18 cellular contexts compared by ENCODE assay signal in the genomic region with DNA sequence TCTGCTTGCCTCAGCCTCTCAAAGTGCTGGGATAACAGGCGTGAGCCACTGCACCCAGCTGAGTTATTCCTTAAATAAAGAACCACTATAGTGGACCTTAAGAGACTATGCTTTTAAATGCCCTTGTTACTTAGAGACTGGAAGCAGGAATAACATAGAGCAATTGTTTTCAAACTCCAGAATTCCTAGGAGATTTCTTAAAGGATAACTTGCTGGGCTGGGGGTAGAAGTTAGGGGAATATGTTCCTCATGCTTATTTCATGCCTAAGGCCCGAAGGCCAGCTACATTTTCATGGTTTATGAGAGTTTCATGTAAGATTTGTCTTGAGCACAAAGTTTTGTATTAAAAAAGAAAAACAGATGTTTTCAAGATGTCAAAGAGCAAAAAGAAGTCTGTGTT. TPM values are rescaled to one million over a fixed set of nuclear protein-coding genes. Genes with fewer than 3 reads are reported as not detected.
DNase-seq lines count a peak whose midpoint lies in the region; ATAC-seq and TF ChIP-seq lines count a peak whose summit lies in the region.
"Had no signal": no experiment of that assay in that cellular context is flagged by ENCODE, and none has a peak within 500 bp of the region (broad histone marks: within the 10 kb centered on the region; RNA-seq: fewer than 3 reads in every experiment).

No MANE protein-coding gene starts in this region.

- H3K9me3 Mint-ChIP-seq in activated naive CD4-positive, alpha-beta T cell treated with anti-CD3 and anti-CD28 coated beads, Interleukin-2, amount 50 U/mL, for 24 hours, result no peaks in the 10 kb centered on the region
- no peaks in the 10 kb centered on the region for H3K9me3 Mint-ChIP-seq in activated naive CD4-positive, alpha-beta T cell treated with anti-CD3 and anti-CD28 coated beads, Interleukin-2, amount 10 ng/mL, durations not matched to agents 7 days and 5 days
- H3K9me3 Mint-ChIP-seq in GM23338, result no peaks in the 10 kb centered on the region; the same call in 2 of the 3 replicates
- no peaks in the 10 kb centered on the region for H3K9me3 Mint-ChIP-seq in stimulated activated memory B cell treated with anti-CD40 and anti-IgM and Interleukin-4, amounts not matched to agents 10 μg/mL and 1 μg/mL and 100 μg/mL, for 72 hours
- H3K9me3 Mint-ChIP-seq: CD4-positive, CD25-positive, alpha-beta regulatory T cell had no signal

- CTCF ChIA-PET in activated naive CD4-positive, alpha-beta T cell treated with anti-CD3 and anti-CD28 coated beads, Interleukin-2, amount 10 ng/mL, durations not matched to agents 7 days and 5 days (lab: Charles Lee), result interaction anchor here (0.6 to 0.7 kb wide), 2 partner anchors 85 to 125 kb away, joined by 3 to 5 read pairs; no protein-coding TSS in a partner anchor

- no peak for ATAC-seq in GM23338
- ATAC-seq in stimulated activated memory B cell treated with anti-CD40 and anti-IgM and Interleukin-4, amounts not matched to agents 10 μg/mL and 1 μg/mL and 100 μg/mL, for 72 hours, result no peak
- ATAC-seq: A549 had no signal

- H3K79me2 ChIP-seq in GM23338 (replicated peaks; ENCODE audit: insufficient read depth), result peaks cover 8% of the 10 kb centered on the region; the same call in 1 of the 2 replicates

- H3K4me1 Mint-ChIP-seq in activated naive CD4-positive, alpha-beta T cell treated with anti-CD3 and anti-CD28 coated beads, Interleukin-2, amount 50 U/mL, for 24 hours, result peaks cover 6% of the 10 kb centered on the region
- H3K4me1 Mint-ChIP-seq in activated naive CD4-positive, alpha-beta T cell treated with anti-CD3 and anti-CD28 coated beads, Interleukin-2, amount 10 ng/mL, durations not matched to agents 7 days and 5 days, result peaks cover 10% of the 10 kb centered on the region
- H3K4me1 Mint-ChIP-seq in GM23338, result peaks cover 20% of the 10 kb centered on the region
- H3K4me1 Mint-ChIP-seq in stimulated activated memory B cell treated with anti-CD40 and anti-IgM and Interleukin-4, amounts not matched to agents 10 μg/mL and 1 μg/mL and 100 μg/mL, for 72 hours, result no peaks in the 10 kb centered on the region

- H3K27ac ChIP-seq in GM23338 (ENCODE audit: low read depth), result peak overlapping the region; percentile 57
- H3K27ac ChIP-seq in sigmoid colon, result peak overlapping the region in 3 of 4 donors; percentile 45 to 69 (median 56)
- no peak overlapping the region for H3K27ac ChIP-seq in SJCRH30
- H3K27ac ChIP-seq: A549, HL-60, PC-9 had no signal

- H3K36me3 Mint-ChIP-seq in activated naive CD4-positive, alpha-beta T cell treated with anti-CD3 and anti-CD28 coated beads, Interleukin-2, amount 50 U/mL, for 24 hours, result peaks cover 6% of the 10 kb centered on the region
- peaks cover 53% of the 10 kb centered on the region for H3K36me3 Mint-ChIP-seq in activated naive CD4-positive, alpha-beta T cell treated with anti-CD3 and anti-CD28 coated beads, Interleukin-2, amount 10 ng/mL, durations not matched to agents 7 days and 5 days
- H3K36me3 Mint-ChIP-seq in GM23338 (ENCODE audit: low read depth), result peaks cover 76% of the 10 kb centered on the region
- peaks cover 17% of the 10 kb centered on the region for H3K36me3 Mint-ChIP-seq in stimulated activated memory B cell treated with anti-CD40 and anti-IgM and Interleukin-4, amounts not matched to agents 10 μg/mL and 1 μg/mL and 100 μg/mL, for 72 hours

- H3K9me3 ChIP-seq in sigmoid colon (no peaks in the 10 kb centered on the region), SJCRH30 (replicated peaks) (no peaks in the 10 kb centered on the region)
- H3K9me3 ChIP-seq: A549 had no signal

- H4K20me1 ChIP-seq in GM23338 (replicated peaks; ENCODE audit: insufficient read depth), result peaks cover 7% of the 10 kb centered on the region; the same call in 1 of the 2 replicates

- H3K36me3 ChIP-seq in GM23338 (ENCODE audit: insufficient read depth) (peaks cover 56% of the 10 kb centered on the region), sigmoid colon (peaks cover 12 to 94% (median 46%) of the 10 kb centered on the region in 4 donors), SJCRH30 (peaks cover 86% of the 10 kb centered on the region)

- no peaks in the 10 kb centered on the region for H3K27me3 ChIP-seq in GM23338 (ENCODE audit: insufficient read depth)
- no peaks in the 10 kb centered on the region for H3K27me3 ChIP-seq in sigmoid colon
- H3K27me3 ChIP-seq in SJCRH30, result no peaks in the 10 kb centered on the region

- intact Hi-C loops in sigmoid colon (cut with DNase I), result no loop called here

- peak overlapping the region; percentile 35 for H3K27ac Mint-ChIP-seq in activated naive CD4-positive, alpha-beta T cell treated with anti-CD3 and anti-CD28 coated beads, Interleukin-2, amount 50 U/mL, for 24 hours
- H3K27ac Mint-ChIP-seq in activated naive CD4-positive, alpha-beta T cell treated with anti-CD3 and anti-CD28 coated beads, Interleukin-2, amount 10 ng/mL, durations not matched to agents 7 days and 5 days, result no peak overlapping the region
- H3K27ac Mint-ChIP-seq in GM23338, result no peak overlapping the region
- H3K27ac Mint-ChIP-seq in stimulated activated memory B cell treated with anti-CD40 and anti-IgM and Interleukin-4, amounts not matched to agents 10 μg/mL and 1 μg/mL and 100 μg/mL, for 72 hours, result no peak overlapping the region
- H3K27ac Mint-ChIP-seq: CD4-positive, CD25-positive, alpha-beta regulatory T cell had no signal

- DNase-seq in activated naive CD4-positive, alpha-beta T cell treated with anti-CD3 and anti-CD28 coated beads, Interleukin-2, amount 10 ng/mL, durations not matched to agents 7 days and 5 days, result no peak
- DNase-seq in GM23338 (ENCODE audit: low spot score) (no peak), epidermal melanocyte (ENCODE audit: insufficient read length, low spot score) (peak; percentile 55), sigmoid colon (no peak), SJCRH30 (no peak), DMS 273 treated with DMSO at 0.1 percent for 48 hours (lab: John Stamatoyannopoulos, UW) (no peak)
- DNase-seq: AML-193; CD4-positive, CD25-positive, alpha-beta regulatory T cell; GF-D8; KG1; NCI-H1092 treated with DMSO at 0.1 percent for 48 hours; NCI-H1694 treated with DMSO at 0.1 percent for 48 hours; NCI-H446; PC-9 had no signal

- TF ChIP-seq CTCF in GM23338 (conservative IDR thresholded peaks at IDR 0.05; ENCODE audit: low read depth in 2 of 2), result no peak
- TF ChIP-seq CTCF in sigmoid colon (IDR thresholded peaks at IDR 0.05), result no peak

- 0 out of 2 replicates have a peak, but pooled peaks cover 4% of the 10 kb centered on the region for H3F3A ChIP-seq in GM23338 (replicated peaks; ENCODE audit: low read depth)

- no peak overlapping the region for H3K4me2 ChIP-seq in GM23338
- H3K4me2 ChIP-seq: A549, PC-9 had no signal

- H3K9me2 ChIP-seq in GM23338 (ENCODE audit: insufficient read depth), result no peaks in the 10 kb centered on the region

- H3K4me1 ChIP-seq in GM23338 (ENCODE audit: insufficient read depth), result peaks cover 15% of the 10 kb centered on the region
- H3K4me1 ChIP-seq in sigmoid colon, result peaks cover 0 to 24% (median 6%) of the 10 kb centered on the region in 4 donors
- no peaks in the 10 kb centered on the region for H3K4me1 ChIP-seq in SJCRH30

- WGBS in sigmoid colon, 2 donors, result 94 to 97% methylated on average over 2 of the region's 2 CpGs

- no peak overlapping the region for H3K4me3 ChIP-seq in GM23338
- no peak overlapping the region for H3K4me3 ChIP-seq in sigmoid colon
- no peak overlapping the region for H3K4me3 ChIP-seq in SJCRH30
- H3K4me3 ChIP-seq: A549, PC-9 had no signal

- H3K4me3 Mint-ChIP-seq in activated naive CD4-positive, alpha-beta T cell treated with anti-CD3 and anti-CD28 coated beads, Interleukin-2, amount 50 U/mL, for 24 hours, result no peak overlapping the region
- no peak overlapping the region for H3K4me3 Mint-ChIP-seq in activated naive CD4-positive, alpha-beta T cell treated with anti-CD3 and anti-CD28 coated beads, Interleukin-2, amount 10 ng/mL, durations not matched to agents 7 days and 5 days
- no peak overlapping the region for H3K4me3 Mint-ChIP-seq in GM23338
- no peak overlapping the region for H3K4me3 Mint-ChIP-seq in stimulated activated memory B cell treated with anti-CD40 and anti-IgM and Interleukin-4, amounts not matched to agents 10 μg/mL and 1 μg/mL and 100 μg/mL, for 72 hours
- H3K4me3 Mint-ChIP-seq: CD4-positive, CD25-positive, alpha-beta regulatory T cell had no signal

- no peak overlapping the region for H2AFZ ChIP-seq in GM23338
- H2AFZ ChIP-seq: PC-9 had no signal

- TF ChIP-seq POLR2A in sigmoid colon (IDR thresholded peaks at IDR 0.05), result no peak

- no peak for TF ChIP-seq EP300 in sigmoid colon (IDR thresholded peaks at IDR 0.05)

- H3K27me3 Mint-ChIP-seq in activated naive CD4-positive, alpha-beta T cell treated with anti-CD3 and anti-CD28 coated beads, Interleukin-2, amount 50 U/mL, for 24 hours, result no peaks in the 10 kb centered on the region
- H3K27me3 Mint-ChIP-seq in activated naive CD4-positive, alpha-beta T cell treated with anti-CD3 and anti-CD28 coated beads, Interleukin-2, amount 10 ng/mL, durations not matched to agents 7 days and 5 days, result no peaks in the 10 kb centered on the region
- H3K27me3 Mint-ChIP-seq in GM23338 (ENCODE audit: insufficient read depth, low read depth, poor library complexity), result peaks cover 7% of the 10 kb centered on the region
- no peaks in the 10 kb centered on the region for H3K27me3 Mint-ChIP-seq in stimulated activated memory B cell treated with anti-CD40 and anti-IgM and Interleukin-4, amounts not matched to agents 10 μg/mL and 1 μg/mL and 100 μg/mL, for 72 hours
- H3K27me3 Mint-ChIP-seq: CD4-positive, CD25-positive, alpha-beta regulatory T cell had no signal

TF ChIP-seq in GM23338, 12 proteins besides CTCF, POLR2A, EP300 and RAD21 (continues in another document):
- TF ChIP-seq STAT1 (IDR thresholded peaks at IDR 0.05; ENCODE audit: unreplicated experiment), result no peak
- TF ChIP-seq EZH2 (IDR thresholded peaks at IDR 0.05; ENCODE audit: low read depth, unreplicated experiment), result no peak
- no peak for TF ChIP-seq ZNF114 (CRISPR knock-in tag; IDR thresholded peaks at IDR 0.05)

RNA-seq across cellular contexts. Expression of gene CSNK1A1, which starts 48.2 kb away (rescaled TPM):
- 233 and 235 TPM in 2 replicates for total RNA-seq in GM23338 (2014; rRNA removed; shearing (Covaris generic))
- 110 and 114 TPM in 2 replicates for polyA plus RNA-seq in GM23338 (2016; fragmentation: Nextera tagmentation; extraction: Ambion mirVana)
- 100 to 1,000 TPM; 214 to 298 (median 231) TPM for total RNA-seq in sigmoid colon
- polyA plus RNA-seq in sigmoid colon, result 100 to 1,000 TPM in 2 of 3 donors, 10 to 100 TPM in 1; 85.3 to 112 (median 107) TPM
- total RNA-seq in SJCRH30 (2014; rRNA removed; shearing (Covaris generic)), result 204 and 205 TPM in 2 replicates
